12 cellular contexts compared by ENCODE assay signal in genomic region chr3:52218026-52218425, GRCh38. TPM values are rescaled to one million over a fixed set of nuclear protein-coding genes. Genes with fewer than 3 reads are reported as not detected.
DNase-seq lines count a peak whose midpoint lies in the region; ATAC-seq and TF ChIP-seq lines count a peak whose summit lies in the region.
"Had no signal": no experiment of that assay in that cellular context is flagged by ENCODE, and none has a peak within 500 bp of the region (broad histone marks: within the 10 kb centered on the region; RNA-seq: fewer than 3 reads in every experiment).

No MANE protein-coding gene starts in this region.

- no peaks in the 10 kb centered on the region for H3K27me3 Mint-ChIP-seq in activated naive CD8-positive, alpha-beta T cell treated with anti-CD3 and anti-CD28 coated beads for 36 hours

- H3K4me1 Mint-ChIP-seq in activated naive CD8-positive, alpha-beta T cell treated with anti-CD3 and anti-CD28 coated beads for 36 hours = peaks cover 49% of the 10 kb centered on the region

- ATAC-seq in heart right ventricle (no peak), Right ventricle myocardium inferior (no peak), upper lobe of right lung (no peak), GM18858 (IDR thresholded peaks at IDR 0.05; ENCODE audit: unreplicated experiment) (no peak)

- peak overlapping the region in 7 of 10 donors; percentile 2 to 38 (median 30) for H3K4me3 ChIP-seq in heart right ventricle
- H3K4me3 ChIP-seq in mucosa of stomach (ENCODE audit: low read length) = no peak overlapping the region
- no peak overlapping the region for H3K4me3 ChIP-seq in upper lobe of right lung

- intact Hi-C loops in heart right ventricle (cut with DNase I) (loop anchor here in 4 of 10 donors (5.0 to 10.0 kb wide), 4 partner anchors 36 to 213 kb away; partner anchors contain the start of gene POC1A (in 2 of the 4)), Right ventricle myocardium inferior (cut with DNase I) (no loop called here), upper lobe of right lung (cut with DNase I) (no loop called here)

- 57 to 61% methylated on average over 3 of the region's 3 CpGs for WGBS in heart right ventricle, 2 donors

- peak overlapping the region; percentile 82 for H3K27ac Mint-ChIP-seq in activated naive CD8-positive, alpha-beta T cell treated with anti-CD3 and anti-CD28 coated beads for 36 hours

- peak overlapping the region; percentile 46 for H3K9ac ChIP-seq in mucosa of stomach (ENCODE audit: low read length)

- H3K27me3 ChIP-seq in heart right ventricle = no peaks in the 10 kb centered on the region
- H3K27me3 ChIP-seq in mucosa of stomach (ENCODE audit: control insufficient read depth, insufficient read depth, low read length) = no peaks in the 10 kb centered on the region
- H3K27me3 ChIP-seq in upper lobe of right lung = no peaks in the 10 kb centered on the region

- peaks cover 23% of the 10 kb centered on the region for H3K36me3 Mint-ChIP-seq in activated naive CD8-positive, alpha-beta T cell treated with anti-CD3 and anti-CD28 coated beads for 36 hours

- H3K9me3 ChIP-seq in heart right ventricle (no peaks in the 10 kb centered on the region), mucosa of stomach (ENCODE audit: control insufficient read depth, low read length) (no peaks in the 10 kb centered on the region), upper lobe of right lung (no peaks in the 10 kb centered on the region)

- no peaks in the 10 kb centered on the region for H3K9me3 Mint-ChIP-seq in activated naive CD8-positive, alpha-beta T cell treated with anti-CD3 and anti-CD28 coated beads for 36 hours

- H3K36me3 ChIP-seq in heart right ventricle (peaks cover 0 to 34% (median 17%) of the 10 kb centered on the region in 9 donors), mucosa of stomach (ENCODE audit: control insufficient read depth, insufficient read depth, low read length) (peaks cover 7% of the 10 kb centered on the region), upper lobe of right lung (peaks cover 28% of the 10 kb centered on the region)

- TF ChIP-seq CTCF in heart right ventricle (IDR thresholded peaks at IDR 0.05) (no peak), upper lobe of right lung (IDR thresholded peaks at IDR 0.05) (no peak), GM20000 (IDR thresholded peaks at IDR 0.05; ENCODE audit: extremely low read depth, missing control alignments) (no peak)

- DNase-seq in heart right ventricle (no peak), Right ventricle myocardium inferior (ENCODE audit: missing footprints) (no peak), upper lobe of right lung (no peak), GM20000 (ENCODE audit: low spot score) (no peak), DMS53 (lab: John Stamatoyannopoulos, UW) (no peak)
- DNase-seq in activated naive CD8-positive, alpha-beta T cell treated with anti-CD3 and anti-CD28 coated beads for 36 hours = no peak
- DNase-seq: left ventricle myocardium superior, NCI-H524, retina had no signal

- H3K4me1 ChIP-seq in heart right ventricle (peaks cover 17 to 71% (median 66%) of the 10 kb centered on the region in 9 donors), mucosa of stomach (ENCODE audit: control insufficient read depth, insufficient read depth, low read length) (peaks cover 68% of the 10 kb centered on the region), upper lobe of right lung (peaks cover 50% of the 10 kb centered on the region)

- H3K4me3 Mint-ChIP-seq in activated naive CD8-positive, alpha-beta T cell treated with anti-CD3 and anti-CD28 coated beads for 36 hours = peak overlapping the region; percentile 63

- H3K27ac ChIP-seq in heart right ventricle (peak overlapping the region; percentile 72 to 92 (median 82)), upper lobe of right lung (peak overlapping the region; percentile 78)

RNA-seq across cellular contexts. Expression of gene TLR9, which starts 7.4 kb away (rescaled TPM):
- under 1 TPM in 8 of 10 donors, not detected in 2; 0.12 to 0.46 (median 0.30) TPM for total RNA-seq in heart right ventricle
- under 1 TPM in 1 of 2 donors, not detected in 1; 0.06 TPM for polyA plus RNA-seq in heart right ventricle
- 0.38 TPM for total RNA-seq in Right ventricle myocardium inferior
- total RNA-seq in activated naive CD8-positive, alpha-beta T cell treated with anti-CD3 and anti-CD28 coated beads for 36 hours = 1 to 10 TPM in 1 of 2 experiments, under 1 TPM in 1; 0.85 to 1.4 TPM
- total RNA-seq in upper lobe of right lung = 0.87 TPM
- total RNA-seq: fibroblast of villous mesenchyme had no signal

RNA-seq across cellular contexts. Expression of gene ALAS1, which starts 20.1 kb away (rescaled TPM):
- total RNA-seq in heart right ventricle = 100 to 1,000 TPM; 117 to 233 (median 177) TPM
- polyA plus RNA-seq in heart right ventricle = 10 to 100 TPM; 55.2 to 98.4 TPM
- 186 TPM for total RNA-seq in Right ventricle myocardium inferior
- total RNA-seq in activated naive CD8-positive, alpha-beta T cell treated with anti-CD3 and anti-CD28 coated beads for 36 hours = 10 to 100 TPM; 59.4 to 63.0 TPM
- total RNA-seq in upper lobe of right lung = 78.9 TPM

RNA-seq across cellular contexts. Expression of gene TWF2, which starts 20.9 kb away (rescaled TPM):
- total RNA-seq in heart right ventricle (100 to 1,000 TPM in 5 of 10 donors, 10 to 100 TPM in 5; 71.5 to 148 (median 99.1) TPM), Right ventricle myocardium inferior (120 TPM), upper lobe of right lung (50.4 TPM)
- polyA plus RNA-seq in heart right ventricle = 10 to 100 TPM; 44.7 to 62.8 TPM
- total RNA-seq in activated naive CD8-positive, alpha-beta T cell treated with anti-CD3 and anti-CD28 coated beads for 36 hours = 100 to 1,000 TPM; 127 to 134 TPM

RNA-seq across cellular contexts. Expression of gene PPM1M, which starts 27.5 kb away (rescaled TPM):
- 10 to 100 TPM in 2 of 10 donors, 1 to 10 TPM in 8; 5.2 to 17.6 (median 7.9) TPM for total RNA-seq in heart right ventricle
- 10 to 100 TPM in 1 of 2 donors, 1 to 10 TPM in 1; 6.4 to 11.1 TPM for polyA plus RNA-seq in heart right ventricle
- total RNA-seq in Right ventricle myocardium inferior = 8.7 TPM
- 10 to 100 TPM; 69.7 to 74.9 TPM for total RNA-seq in activated naive CD8-positive, alpha-beta T cell treated with anti-CD3 and anti-CD28 coated beads for 36 hours
- total RNA-seq in upper lobe of right lung = 44.0 TPM

Comparison
In these comparisons a context has a peak if more than half of its experiments do, and no peak if none do; other contexts are left out.
1. H3K4me3 ChIP-seq: peak in heart right ventricle (7 of 10); none in mucosa of stomach (single experiment) and upper lobe of right lung (single experiment).